1 cellular context compared by ENCODE assay signal in genomic region chr1:2322065-2322571, GRCh38.
TF ChIP-seq lines count a peak whose summit lies in the region.

No MANE protein-coding gene starts in this region.

TF ChIP-seq in GM23338, 12 proteins besides CTCF, POLR2A, EP300 and RAD21 (continued from another document):
- no peak for TF ChIP-seq ETS1 (IDR thresholded peaks at IDR 0.05)
- no peak for TF ChIP-seq CREB1 (CRISPR knock-in tag; IDR thresholded peaks at IDR 0.05; ENCODE audit: low read depth)
- TF ChIP-seq EZH2phosphoT487 (IDR thresholded peaks at IDR 0.05; ENCODE audit: unreplicated experiment), result no peak
- TF ChIP-seq STAT1 (IDR thresholded peaks at IDR 0.05; ENCODE audit: unreplicated experiment), result no peak
- no peak for TF ChIP-seq NANOG (IDR thresholded peaks at IDR 0.05; ENCODE audit: borderline replicate concordance)
